ENCODE assay signal across 28 cellular contexts in the genomic region with DNA sequence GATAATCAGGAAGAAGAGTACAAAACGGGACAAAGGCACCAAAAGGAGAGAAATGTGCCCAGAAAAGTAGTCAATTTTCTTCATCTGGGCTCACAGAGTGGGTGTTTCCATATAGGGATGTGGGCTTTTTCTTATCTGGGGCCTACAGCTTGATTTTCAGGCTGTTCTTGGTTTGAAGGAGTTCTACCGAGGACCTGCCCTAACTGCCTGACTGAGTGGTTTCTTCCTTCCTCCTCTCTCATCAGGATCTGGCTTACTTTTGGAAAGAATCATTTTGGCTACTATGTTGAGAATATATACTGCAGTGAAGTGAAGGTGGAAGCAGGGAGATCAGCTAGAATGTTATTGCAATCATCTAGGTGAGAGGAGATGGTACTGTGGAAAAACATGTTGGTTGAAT.
"Had no signal": no experiment of that assay in that cellular context is flagged by ENCODE, and none has a peak within 500 bp of the region (broad histone marks: within the 10 kb centered on the region; RNA-seq: fewer than 3 reads in every experiment).

No MANE protein-coding gene starts in this region.

- H3K4me2 ChIP-seq: smooth muscle cell had no signal

- H3K9ac ChIP-seq: parathyroid adenoma had no signal

- H2AFZ ChIP-seq: parathyroid adenoma had no signal

- H3K27me3 ChIP-seq: ovary, spleen, suprapubic skin, testis, tibial artery, transverse colon, upper lobe of right lung, uterus had no signal

- H3K9me3 ChIP-seq: ovary, psoas muscle, testis, transverse colon, upper lobe of right lung, uterus had no signal

- DNase-seq: naive thymus-derived CD8-positive, alpha-beta T cell; nephron progenitor cell; occipital lobe; ovary; psoas muscle; right cardiac atrium; spleen; stimulated activated CD4-positive, alpha-beta T cell treated with anti-CD3 and anti-CD28 coated beads, Interleukin-12 subunit alpha, Interleukin-12 subunit beta, amount 100 ng/mL, for 4 hours; stimulated activated CD4-positive, alpha-beta T cell treated with anti-CD3 and anti-CD28 coated beads, Interleukin-1b, Interleukin-23, amount 100 ng/mL, for 48 hours; stimulated activated CD4-positive, alpha-beta T cell treated with anti-CD3 and anti-CD28 coated beads, Interleukin-4, amount 100 ng/mL, for 1 hour; stimulated activated CD4-positive, alpha-beta T cell treated with anti-CD3 and anti-CD28 coated beads, Interleukin-4, amount 100 ng/mL, for 4 hours; stimulated activated CD8-positive, alpha-beta memory T cell treated with anti-CD3 and anti-CD28 coated beads, Interleukin-4, amount 100 ng/mL, for 48 hours; stimulated activated naive CD4-positive, alpha-beta T cell; stimulated activated naive CD8-positive, alpha-beta T cell treated with anti-CD3 and anti-CD28 coated beads, Interleukin-15, amount 100 ng/mL, for 72 hours; stimulated activated naive CD8-positive, alpha-beta T cell treated with anti-CD3 and anti-CD28 coated beads, Interleukin-15, Interleukin-2, amounts not matched to agents 100 U/mL and 50 U/mL, for 24 hours; substantia nigra; testis; tibial artery; transverse colon; upper lobe of right lung; uterus had no signal

- H3K4me1 ChIP-seq: parathyroid adenoma, psoas muscle, spleen, suprapubic skin, testis, tibial artery, transverse colon, upper lobe of right lung, uterus had no signal

- H3K27ac ChIP-seq: ovary, parathyroid adenoma, psoas muscle, skin epidermis, spleen, suprapubic skin, testis, tibial artery, transverse colon, upper lobe of right lung, uterus had no signal

- H3K4me3 ChIP-seq: ovary, psoas muscle, skin epidermis, smooth muscle cell, spleen, suprapubic skin, testis, tibial artery, transverse colon, upper lobe of right lung, uterus had no signal

- H3K36me3 ChIP-seq: ovary, spleen, suprapubic skin, tibial artery, transverse colon, upper lobe of right lung, uterus had no signal

- ATAC-seq: naive thymus-derived CD8-positive, alpha-beta T cell; natural killer cell treated with Interleukin-12 subunit alpha and Interleukin-12 subunit beta and Interleukin-15 and Interleukin-18, amount 100 ng/mL, for 72 hours; psoas muscle; right cardiac atrium; sciatic nerve; stimulated activated memory B cell treated with anti-CD40 and anti-IgM and Interleukin-4, amounts not matched to agents 10 μg/mL and 1 μg/mL and 100 μg/mL, for 72 hours; stimulated activated naive CD8-positive, alpha-beta T cell treated with anti-CD3 and anti-CD28 coated beads, Interleukin-15, amount 100 ng/mL, for 72 hours; stimulated activated naive CD8-positive, alpha-beta T cell treated with anti-CD3 and anti-CD28 coated beads, Interleukin-15, Interleukin-2, amounts not matched to agents 100 U/mL and 50 U/mL, for 24 hours; upper lobe of right lung had no signal
